Comparison of ENCODE assay signal across 8 cellular contexts in genomic region chr4:150297861-150298474, GRCh38.
DNase-seq lines count a peak whose midpoint lies in the region; ATAC-seq and TF ChIP-seq lines count a peak whose summit lies in the region.

No MANE protein-coding gene starts in this region.

- H3K36me3 ChIP-seq in esophagus squamous epithelium = no peaks in the 10 kb centered on the region

- no peak for ATAC-seq in HG03571 (IDR thresholded peaks at IDR 0.05; ENCODE audit: unreplicated experiment)
- no peak for ATAC-seq in GM18861 (IDR thresholded peaks at IDR 0.05; ENCODE audit: unreplicated experiment)

- DNase-seq in activated T-cell treated with anti-CD3 and anti-CD28 coated beads for 1 hour (ENCODE audit: low read depth) (peak; percentile 5), SW 1271 (lab: John Stamatoyannopoulos, UW) (peak; percentile 1 to 18), esophagus squamous epithelium (lab: John Stamatoyannopoulos, UW) (no peak), pons (ENCODE audit: low spot score) (peak; percentile 76)
- DNase-seq in activated T-cell treated with anti-CD3 and anti-CD28 coated beads, Interleukin-2, amount 50 U/mL, for 1 hour = no peak
- DNase-seq in Jurkat, Clone E6-1 (ENCODE audit: low read depth, low spot score) = peak; percentile 56

- 91 to 94% methylated on average over 1 of the region's 1 CpG for WGBS in esophagus squamous epithelium, 2 donors

- no peaks in the 10 kb centered on the region for H3K4me1 ChIP-seq in esophagus squamous epithelium

- H3K27ac ChIP-seq in esophagus squamous epithelium = no peak overlapping the region

- TF ChIP-seq CTCF in esophagus squamous epithelium (IDR thresholded peaks at IDR 0.05) = peak; percentile 24 to 64 (median 46)

- intact Hi-C loops in esophagus squamous epithelium (cut with DNase I) = loop anchor here (10.0 kb wide), 1 partner anchor 567 kb away; no protein-coding TSS in a partner anchor

- no peaks in the 10 kb centered on the region for H3K27me3 ChIP-seq in esophagus squamous epithelium

- no peak for TF ChIP-seq POLR2A in esophagus squamous epithelium (IDR thresholded peaks at IDR 0.05)

- H3K9me3 ChIP-seq in esophagus squamous epithelium = no peaks in the 10 kb centered on the region

- H3K4me3 ChIP-seq in Jurkat, Clone E6-1 (ENCODE audit: low read length) = no peak overlapping the region
- H3K4me3 ChIP-seq in esophagus squamous epithelium = no peak overlapping the region

Comparison
In these comparisons a context has a peak if more than half of its experiments do, and no peak if none do; other contexts are left out.
1. DNase-seq: peak in activated T-cell treated with anti-CD3 and anti-CD28 coated beads for 1 hour (single experiment), Jurkat, Clone E6-1 (single experiment), SW 1271 (2 of 2) and pons (single experiment); none in activated T-cell treated with anti-CD3 and anti-CD28 coated beads, Interleukin-2, amount 50 U/mL, for 1 hour (single experiment) and esophagus squamous epithelium (single experiment).